Comparison of ENCODE assay signal across 11 cellular contexts in genomic region chr7:158760936-158761335, GRCh38. TPM values are rescaled to one million over a fixed set of nuclear protein-coding genes. Genes with fewer than 3 reads are reported as not detected.
DNase-seq lines count a peak whose midpoint lies in the region; ATAC-seq and TF ChIP-seq lines count a peak whose summit lies in the region.
"Had no signal": no experiment of that assay in that cellular context is flagged by ENCODE, and none has a peak within 500 bp of the region (broad histone marks: within the 10 kb centered on the region; RNA-seq: fewer than 3 reads in every experiment).

No MANE protein-coding gene starts in this region.

- no peaks in the 10 kb centered on the region for H3K9me3 Mint-ChIP-seq in activated naive CD4-positive, alpha-beta T cell treated with anti-CD3 and anti-CD28 coated beads for 36 hours
- no peaks in the 10 kb centered on the region for H3K9me3 Mint-ChIP-seq in activated naive CD4-positive, alpha-beta T cell treated with anti-CD3 and anti-CD28 coated beads, Interleukin-2, amount 50 U/mL, for 72 hours
- no peaks in the 10 kb centered on the region for H3K9me3 Mint-ChIP-seq in effector memory CD8-positive, alpha-beta T cell
- no peaks in the 10 kb centered on the region for H3K9me3 Mint-ChIP-seq in stimulated activated effector memory CD8-positive, alpha-beta T cell treated with anti-CD3 and anti-CD28 coated beads, Interleukin-12 subunit alpha, Interleukin-12 subunit beta, amount 100 ng/mL, for 72 hours

- peak; percentile 23 for DNase-seq in activated naive CD4-positive, alpha-beta T cell treated with anti-CD3 and anti-CD28 coated beads for 36 hours
- no peak for DNase-seq in activated naive CD4-positive, alpha-beta T cell treated with anti-CD3 and anti-CD28 coated beads, Interleukin-2, amount 50 U/mL, for 72 hours (ENCODE audit: low spot score in 2 of 2)
- DNase-seq in effector memory CD8-positive, alpha-beta T cell = no peak
- no peak for DNase-seq in stimulated activated effector memory CD8-positive, alpha-beta T cell treated with anti-CD3 and anti-CD28 coated beads, Interleukin-12 subunit alpha, Interleukin-12 subunit beta, amount 100 ng/mL, for 72 hours (ENCODE audit: low spot score in 2 of 2)
- DNase-seq in mucosa of descending colon = no peak
- DNase-seq: activated naive CD4-positive, alpha-beta T cell; NCI-H1930; sigmoid colon had no signal

- CTCF ChIA-PET in activated naive CD4-positive, alpha-beta T cell treated with anti-CD3 and anti-CD28 coated beads for 36 hours (lab: Charles Lee) = no interaction called here

- no peak overlapping the region for H3K4me3 Mint-ChIP-seq in activated naive CD4-positive, alpha-beta T cell treated with anti-CD3 and anti-CD28 coated beads for 36 hours
- H3K4me3 Mint-ChIP-seq in effector memory CD8-positive, alpha-beta T cell = no peak overlapping the region
- no peak overlapping the region for H3K4me3 Mint-ChIP-seq in stimulated activated effector memory CD8-positive, alpha-beta T cell treated with anti-CD3 and anti-CD28 coated beads, Interleukin-12 subunit alpha, Interleukin-12 subunit beta, amount 100 ng/mL, for 72 hours

- H3K27ac Mint-ChIP-seq in activated naive CD4-positive, alpha-beta T cell treated with anti-CD3 and anti-CD28 coated beads for 36 hours = no peak overlapping the region
- H3K27ac Mint-ChIP-seq in activated naive CD4-positive, alpha-beta T cell treated with anti-CD3 and anti-CD28 coated beads, Interleukin-2, amount 50 U/mL, for 72 hours = peak overlapping the region in 1 of 2 donors; percentile 38
- H3K27ac Mint-ChIP-seq in effector memory CD8-positive, alpha-beta T cell = peak overlapping the region; percentile 63 to 68
- peak overlapping the region; percentile 66 for H3K27ac Mint-ChIP-seq in stimulated activated effector memory CD8-positive, alpha-beta T cell treated with anti-CD3 and anti-CD28 coated beads, Interleukin-12 subunit alpha, Interleukin-12 subunit beta, amount 100 ng/mL, for 72 hours

- H3K36me3 ChIP-seq in OCI-LY1 (ENCODE audit: insufficient read depth, low read length) (peaks cover 34% of the 10 kb centered on the region; the same call in 1 of the 2 replicates), mucosa of descending colon (ENCODE audit: low read depth) (no peaks in the 10 kb centered on the region)

- H3K36me3 Mint-ChIP-seq in activated naive CD4-positive, alpha-beta T cell treated with anti-CD3 and anti-CD28 coated beads for 36 hours (ENCODE audit: low read depth) = peaks cover 23% of the 10 kb centered on the region
- H3K36me3 Mint-ChIP-seq in activated naive CD4-positive, alpha-beta T cell treated with anti-CD3 and anti-CD28 coated beads, Interleukin-2, amount 50 U/mL, for 72 hours = peaks cover 0 to 27% of the 10 kb centered on the region in 2 donors
- peaks cover 77% of the 10 kb centered on the region for H3K36me3 Mint-ChIP-seq in effector memory CD8-positive, alpha-beta T cell (ENCODE audit: insufficient read depth)
- peaks cover 100% of the 10 kb centered on the region for H3K36me3 Mint-ChIP-seq in stimulated activated effector memory CD8-positive, alpha-beta T cell treated with anti-CD3 and anti-CD28 coated beads, Interleukin-12 subunit alpha, Interleukin-12 subunit beta, amount 100 ng/mL, for 72 hours

- TF ChIP-seq CTCF in OCI-LY1 (IDR thresholded peaks at IDR 0.05; ENCODE audit: low read length) (peak; percentile 53), mucosa of descending colon (IDR thresholded peaks at IDR 0.05) (no peak)

- H3K9ac ChIP-seq in OCI-LY1 (ENCODE audit: low read length) = no peak overlapping the region

- no peak overlapping the region for H3K4me3 ChIP-seq in OCI-LY1 (ENCODE audit: low read depth, low read length, poor library complexity, severe bottlenecking)
- no peak overlapping the region for H3K4me3 ChIP-seq in mucosa of descending colon
- H3K4me3 ChIP-seq: sigmoid colon had no signal

- no peaks in the 10 kb centered on the region for H3K9me2 ChIP-seq in OCI-LY1 (ENCODE audit: low read depth, low read length)

- no peak for ATAC-seq in activated naive CD4-positive, alpha-beta T cell treated with anti-CD3 and anti-CD28 coated beads, Interleukin-2, amount 50 U/mL, for 72 hours
- no peak for ATAC-seq in effector memory CD8-positive, alpha-beta T cell (replicated peaks)
- ATAC-seq in stimulated activated effector memory CD8-positive, alpha-beta T cell treated with anti-CD3 and anti-CD28 coated beads, Interleukin-12 subunit alpha, Interleukin-12 subunit beta, amount 100 ng/mL, for 72 hours = no peak
- no peak for ATAC-seq in GM21526 (IDR thresholded peaks at IDR 0.05; ENCODE audit: low FRiP score, unreplicated experiment)
- ATAC-seq in GM18498 (IDR thresholded peaks at IDR 0.05; ENCODE audit: unreplicated experiment) = no peak
- no peak for ATAC-seq in mucosa of descending colon

- H4K20me1 ChIP-seq in OCI-LY1 (ENCODE audit: insufficient read depth, low read length) = no peaks in the 10 kb centered on the region

- H3K27me3 Mint-ChIP-seq in activated naive CD4-positive, alpha-beta T cell treated with anti-CD3 and anti-CD28 coated beads for 36 hours (ENCODE audit: low read depth) = no peaks in the 10 kb centered on the region
- H3K27me3 Mint-ChIP-seq in effector memory CD8-positive, alpha-beta T cell = no peaks in the 10 kb centered on the region

- H3F3A ChIP-seq in OCI-LY1 (ENCODE audit: insufficient read depth, low read length) = no peaks in the 10 kb centered on the region

- H3K79me2 ChIP-seq in OCI-LY1 (ENCODE audit: insufficient read depth, low read length) = no peaks in the 10 kb centered on the region

- H3K4me1 Mint-ChIP-seq in activated naive CD4-positive, alpha-beta T cell treated with anti-CD3 and anti-CD28 coated beads for 36 hours (ENCODE audit: low read depth) = no peaks in the 10 kb centered on the region
- H3K4me1 Mint-ChIP-seq in effector memory CD8-positive, alpha-beta T cell (ENCODE audit: low read depth in 2 of 2) = peaks cover 9 to 12% of the 10 kb centered on the region in 2 donors
- peaks cover 29% of the 10 kb centered on the region for H3K4me1 Mint-ChIP-seq in stimulated activated effector memory CD8-positive, alpha-beta T cell treated with anti-CD3 and anti-CD28 coated beads, Interleukin-12 subunit alpha, Interleukin-12 subunit beta, amount 100 ng/mL, for 72 hours

- H2AFZ ChIP-seq in OCI-LY1 (ENCODE audit: low read length) = no peak overlapping the region

- no peak overlapping the region for H3K4me2 ChIP-seq in OCI-LY1 (ENCODE audit: low read length)

- H3K27me3 ChIP-seq in OCI-LY1 (ENCODE audit: insufficient read depth, low read length) = no peaks in the 10 kb centered on the region
- H3K27me3 ChIP-seq: sigmoid colon had no signal

- no peak overlapping the region for H3K27ac ChIP-seq in OCI-LY1 (ENCODE audit: low read depth, low read length, poor library complexity, severe bottlenecking)

- H3K9me3 ChIP-seq in OCI-LY1 (ENCODE audit: low read length) (no peaks in the 10 kb centered on the region), mucosa of descending colon (no peaks in the 10 kb centered on the region)
- H3K9me3 ChIP-seq: sigmoid colon had no signal

- intact Hi-C loops in activated naive CD4-positive, alpha-beta T cell treated with anti-CD3 and anti-CD28 coated beads for 36 hours (cut with micrococcal nuclease) = loop anchor here (5.0 kb wide), 1 partner anchor 216 kb away; no protein-coding TSS in a partner anchor
- intact Hi-C loops in mucosa of descending colon (cut with DNase I, micrococcal nuclease) = no loop called here

- no peaks in the 10 kb centered on the region for H3K4me1 ChIP-seq in OCI-LY1 (ENCODE audit: insufficient read depth, low read length, severe bottlenecking)
- no peaks in the 10 kb centered on the region for H3K4me1 ChIP-seq in mucosa of descending colon (ENCODE audit: low read depth)
- H3K4me1 ChIP-seq: sigmoid colon had no signal

RNA-seq across cellular contexts. Expression of gene NCAPG2, which starts 56.3 kb away (rescaled TPM):
- total RNA-seq in activated naive CD4-positive, alpha-beta T cell treated with anti-CD3 and anti-CD28 coated beads for 36 hours = 100 to 1,000 TPM; 145 to 149 TPM
- 100 to 1,000 TPM; 129 to 205 TPM for total RNA-seq in activated naive CD4-positive, alpha-beta T cell treated with anti-CD3 and anti-CD28 coated beads, Interleukin-2, amount 50 U/mL, for 72 hours
- total RNA-seq in mucosa of descending colon = 10 to 100 TPM in 1 of 3 donors, 1 to 10 TPM in 2; 8.1 to 25.0 (median 8.9) TPM

Comparison
In these comparisons a context has a peak if more than half of its experiments do, and no peak if none do; other contexts are left out.
1. RNA of gene NCAPG2, which starts 56.3 kb away (total RNA-seq): 129 to 205 TPM in activated naive CD4-positive, alpha-beta T cell treated with anti-CD3 and anti-CD28 coated beads, Interleukin-2, amount 50 U/mL, for 72 hours and 145 to 149 TPM in activated naive CD4-positive, alpha-beta T cell treated with anti-CD3 and anti-CD28 coated beads for 36 hours; 8.1 to 25.0 TPM in mucosa of descending colon; every median in the first group is over 4 times any median in the second.